In genomic region chr14:70664698-70665447, GRCh38 we compare ENCODE assay signal across 9 cellular contexts. TPM values are rescaled to one million over a fixed set of nuclear protein-coding genes. Genes with fewer than 3 reads are reported as not detected.
A peak's percentile ranks its signal among the peaks of the same experiment; 100 is the strongest.
DNase-seq lines count a peak whose midpoint lies in the region; ATAC-seq, FAIRE-seq and TF ChIP-seq lines count a peak whose summit lies in the region.
"Had no signal": no experiment of that assay in that cellular context is flagged by ENCODE, and none has a peak within 500 bp of the region (broad histone marks: within the 10 kb centered on the region; RNA-seq: fewer than 3 reads in every experiment).

No MANE protein-coding gene starts in this region.

- no peak for TF ChIP-seq POLR2A in GM12878 (IDR thresholded peaks at IDR 0.05; ENCODE audit: low read depth, low read length)

- SMC1A ChIA-PET in GM12878 (lab: Charles Lee; ENCODE audit: uncharacterized antibody, unreplicated experiment) = interaction anchor here (1.2 to 18.1 kb wide), 6 partner anchors 9 to 45 kb away, joined by 3 to 254 read pairs (median 65); partner anchors contain the start of gene TTC9

- peaks cover 69% of the 10 kb centered on the region for H3K79me2 ChIP-seq in GM12878 (ENCODE audit: control insufficient read depth, insufficient read depth, low read length)

- H3K4me1 Mint-ChIP-seq in activated naive CD4-positive, alpha-beta T cell treated with anti-CD3 and anti-CD28 coated beads, Interleukin-2, amount 50 U/mL, for 24 hours = peaks cover 70% of the 10 kb centered on the region
- peaks cover 70% of the 10 kb centered on the region for H3K4me1 Mint-ChIP-seq in activated naive CD4-positive, alpha-beta T cell treated with anti-CD3 and anti-CD28 coated beads for 36 hours (ENCODE audit: low read depth)
- peaks cover 21% of the 10 kb centered on the region for H3K4me1 Mint-ChIP-seq in type B pancreatic cell (ENCODE audit: unreplicated experiment)

- peak overlapping the region; percentile 89 for H3K27ac ChIP-seq in GM12878 (ENCODE audit: control insufficient read depth, insufficient read depth)

- peak overlapping the region; percentile 64 for H2AFZ ChIP-seq in GM12878 (ENCODE audit: control insufficient read depth, low read depth, low read length)

- RAD21 ChIA-PET in GM12878 (lab: Charles Lee; ENCODE audit: unreplicated experiment) = interaction anchor here (0.6 to 8.2 kb wide), 8 partner anchors 9 to 144 kb away, joined by 3 to 149 read pairs (median 17); partner anchors contain the start of genes MAP3K9 and TTC9

- no peaks in the 10 kb centered on the region for H3K27me3 Mint-ChIP-seq in activated naive CD4-positive, alpha-beta T cell treated with anti-CD3 and anti-CD28 coated beads, Interleukin-2, amount 50 U/mL, for 24 hours
- H3K27me3 Mint-ChIP-seq in activated naive CD4-positive, alpha-beta T cell treated with anti-CD3 and anti-CD28 coated beads for 36 hours (ENCODE audit: low read depth) = no peaks in the 10 kb centered on the region
- H3K27me3 Mint-ChIP-seq in type B pancreatic cell = no peaks in the 10 kb centered on the region

- ATAC-seq in HG03025 (IDR thresholded peaks at IDR 0.05; ENCODE audit: low FRiP score, unreplicated experiment) = peak; percentile 15
- ATAC-seq in GM12878 = peak; percentile 11

- intact Hi-C loops in activated naive CD4-positive, alpha-beta T cell treated with anti-CD3 and anti-CD28 coated beads for 36 hours (cut with micrococcal nuclease) = no loop called here
- intact Hi-C loops in GM12878 (cut with micrococcal nuclease; ENCODE audit: unreplicated experiment) = loop anchor here (1.0 to 5.0 kb wide), 4 partner anchors 22 to 222 kb away; partner anchors contain the start of gene MAP3K9

- H3K9ac ChIP-seq in GM12878 (ENCODE audit: control insufficient read depth, insufficient read depth, low read length) = peak overlapping the region; percentile 77

- H3K4me3 Mint-ChIP-seq in activated naive CD4-positive, alpha-beta T cell treated with anti-CD3 and anti-CD28 coated beads, Interleukin-2, amount 50 U/mL, for 24 hours = peak overlapping the region; percentile 19
- no peak overlapping the region for H3K4me3 Mint-ChIP-seq in activated naive CD4-positive, alpha-beta T cell treated with anti-CD3 and anti-CD28 coated beads for 36 hours
- H3K4me3 Mint-ChIP-seq in type B pancreatic cell = peak overlapping the region; percentile 55

- in situ Hi-C loops in GM12878 (cut with MboI) = no loop called here

- H3K36me3 ChIP-seq in GM12878 (ENCODE audit: control insufficient read depth in 2 of 2, insufficient read depth in 2 of 2, low read length in 1 of 2) = peaks cover 2 to 16% of the 10 kb centered on the region in 2 experiments; a peak in 3 of 4 replicates

- TF ChIP-seq EP300 in GM12878 (IDR thresholded peaks at IDR 0.05; ENCODE audit: borderline replicate concordance in 1 of 2, control insufficient read depth in 1 of 2, low read depth in 2 of 2, low read length in 2 of 2) = no peak

- 15% methylated on average over 5 of the region's 6 CpGs for WGBS in GM12878 (ENCODE audit: insufficient coverage, insufficient replicate concordance, low lambda C conversion rate, missing lambda C conversion rate)

- H3K27ac Mint-ChIP-seq in activated naive CD4-positive, alpha-beta T cell treated with anti-CD3 and anti-CD28 coated beads, Interleukin-2, amount 50 U/mL, for 24 hours = no peak overlapping the region
- H3K27ac Mint-ChIP-seq in activated naive CD4-positive, alpha-beta T cell treated with anti-CD3 and anti-CD28 coated beads for 36 hours = no peak overlapping the region
- H3K27ac Mint-ChIP-seq in type B pancreatic cell = peak overlapping the region; percentile 99

- POLR2A ChIA-PET in GM12878 (lab: Charles Lee) = interaction anchor here (0.6 to 7.1 kb wide), 10 partner anchors 8 to 144 kb away, joined by 3 to 95 read pairs (median 8); partner anchors contain the start of gene TTC9

- no peaks in the 10 kb centered on the region for H3K9me3 Mint-ChIP-seq in activated naive CD4-positive, alpha-beta T cell treated with anti-CD3 and anti-CD28 coated beads, Interleukin-2, amount 50 U/mL, for 24 hours
- H3K9me3 Mint-ChIP-seq in activated naive CD4-positive, alpha-beta T cell treated with anti-CD3 and anti-CD28 coated beads for 36 hours = no peaks in the 10 kb centered on the region
- H3K9me3 Mint-ChIP-seq in type B pancreatic cell = no peaks in the 10 kb centered on the region

- H4K20me1 ChIP-seq in GM12878 (ENCODE audit: control insufficient read depth, insufficient read depth) = no peaks in the 10 kb centered on the region

- TF ChIP-seq CTCF in GM12878 (IDR thresholded peaks at IDR 0.05 in 2 of 3, conservative IDR thresholded peaks at IDR 0.05 in 1 of 3; ENCODE audit: control insufficient read depth in 2 of 3, extremely low read depth in 1 of 3, insufficient read depth in 1 of 3, low read depth in 3 of 3, low read length in 3 of 3) (no peak), type B pancreatic cell (conservative IDR thresholded peaks at IDR 0.05) (no peak)

- no peak for DNase-seq in activated naive CD4-positive, alpha-beta T cell treated with anti-CD3 and anti-CD28 coated beads for 36 hours
- no peak for DNase-seq in GM12878 (ENCODE audit: low read depth, low spot score)
- DNase-seq in type B pancreatic cell (ENCODE audit: extremely low spot score, unreplicated experiment) = no peak
- DNase-seq in stimulated activated CD8-positive, alpha-beta memory T cell treated with anti-CD3 and anti-CD28 coated beads, Interleukin-4, amount 100 ng/mL, for 48 hours = no peak
- no peak for DNase-seq in NCI-H526 treated with DMSO at 0.1 percent for 48 hours (lab: John Stamatoyannopoulos, UW)
- DNase-seq in activated CD4-positive, CD25-positive, alpha-beta regulatory T cell (lab: John Stamatoyannopoulos, UW) = no peak
- DNase-seq: NCI-H524 treated with DMSO at 0.1 percent for 48 hours had no signal

- no peaks in the 10 kb centered on the region; the same call in 2 of the 3 replicates for H3K9me3 ChIP-seq in GM12878 (replicated peaks; ENCODE audit: control insufficient read depth, insufficient read depth, low read length)

- peaks cover 92% of the 10 kb centered on the region for H3K4me1 ChIP-seq in GM12878 (ENCODE audit: control insufficient read depth, insufficient read depth, low read length)

- H3K4me2 ChIP-seq in GM12878 (ENCODE audit: control insufficient read depth, insufficient read depth) = peak overlapping the region; percentile 96

- no peak for FAIRE-seq in GM12878 (lab: Jason Lieb, UNC)

- H3K4me3 ChIP-seq in GM12878 = peak overlapping the region; percentile 31; the same call in 1 of the 2 replicates

- CTCF ChIA-PET in activated naive CD4-positive, alpha-beta T cell treated with anti-CD3 and anti-CD28 coated beads for 36 hours (lab: Charles Lee) = interaction anchor here (0.7 kb wide), 1 partner anchor 41 kb away, joined by 3 read pairs; no protein-coding TSS in a partner anchor
- CTCF ChIA-PET in GM12878 (lab: Yijun Ruan, JAX) = interaction anchor here (0.6 to 5.6 kb wide), 7 partner anchors 9 to 1803 kb away, joined by 3 to 66 read pairs (median 6); partner anchors contain the start of gene PCNX1

- no peak for TF ChIP-seq RAD21 in GM12878 (IDR thresholded peaks at IDR 0.05; ENCODE audit: insufficient read depth, low read depth, low read length)

- peaks cover 8% of the 10 kb centered on the region for H3K36me3 Mint-ChIP-seq in activated naive CD4-positive, alpha-beta T cell treated with anti-CD3 and anti-CD28 coated beads, Interleukin-2, amount 50 U/mL, for 24 hours
- H3K36me3 Mint-ChIP-seq in activated naive CD4-positive, alpha-beta T cell treated with anti-CD3 and anti-CD28 coated beads for 36 hours (ENCODE audit: low read depth) = peaks cover 12% of the 10 kb centered on the region
- H3K36me3 Mint-ChIP-seq in type B pancreatic cell = peaks cover 3% of the 10 kb centered on the region

- BruUV-seq in GM12878 (replicated peaks; lab: Mats Ljungman, UMichigan) = TSS peak; percentile 77

- H3K27me3 ChIP-seq in GM12878 (replicated peaks in 1 of 2; ENCODE audit: control insufficient read depth in 2 of 2, insufficient read depth in 2 of 2, low read length in 1 of 2) = no peaks in the 10 kb centered on the region

RNA-seq across cellular contexts. Expression of gene TTC9, which starts 23.2 kb away (rescaled TPM):
- 1 to 10 TPM; 7.5 to 7.6 TPM for total RNA-seq in activated naive CD4-positive, alpha-beta T cell treated with anti-CD3 and anti-CD28 coated beads for 36 hours
- total RNA-seq in GM12878 (2013; cell fraction: nucleolus; rRNA removed) = 8.1 and 9.1 TPM in 2 replicates
- total RNA-seq in GM12878 (2014; rRNA removed) = 7.4 and 8.2 TPM in 2 replicates
- total RNA-seq in GM12878 (2014; rRNA removed; fragmentation: Illumina TruSeq; extraction: Trizol) = 7.6 TPM in 2 replicates
- total RNA-seq in GM12878 (2021) = 10.4 and 10.5 TPM in 2 replicates
- 4.6 TPM for polyA plus RNA-seq in GM12878 (2011; ENCODE audit: low read depth)
- 14.9 and 15.8 TPM in 2 replicates for polyA plus RNA-seq in GM12878 (2011; rRNA removed)
- polyA plus RNA-seq in GM12878 (2011; cell fraction: cytosol; rRNA removed) = 14.2 and 15.3 TPM in 2 replicates
- 8.1 and 8.8 TPM in 2 replicates for polyA plus RNA-seq in GM12878 (2011; cell fraction: nucleus; rRNA removed)
- polyA plus RNA-seq in GM12878 (2012) = 6.8 and 9.1 TPM in 2 replicates
- 10.2 and 10.3 TPM in 2 replicates for polyA plus RNA-seq in GM12878 (2014; fragmentation: Illumina TruSeq; extraction: Trizol)
- polyA plus RNA-seq in GM12878 (2014; fragmentation: Nextera tagmentation; extraction: Ambion mirVana) = 1 to 10 TPM; 2.2 to 2.3 TPM
- 8.0 and 8.6 TPM in 2 replicates for polyA plus RNA-seq in GM12878 (2014; rRNA removed)
- polyA plus RNA-seq in GM12878 (2016; fragmentation: Nextera tagmentation; extraction: Ambion mirVana) = 1 to 10 TPM in 1 of 2 experiments, under 1 TPM in 1; 0.87 to 2.6 TPM
- 16.4 and 18.6 TPM in 2 replicates for polyA minus RNA-seq in GM12878 (2011; rRNA and poly(A)+ RNA removed)
- polyA minus RNA-seq in GM12878 (2011; cell fraction: cytosol; rRNA and poly(A)+ RNA removed) = 4.9 and 7.1 TPM in 2 replicates
- 4.0 and 7.4 TPM in 2 replicates for polyA minus RNA-seq in GM12878 (2011; cell fraction: nucleus; rRNA and poly(A)+ RNA removed)
- total RNA-seq in type B pancreatic cell (ENCODE audit: low replicate concordance) = 14.9 and 32.0 TPM in 2 replicates
